8 cellular contexts compared by ENCODE assay signal in the genomic region with DNA sequence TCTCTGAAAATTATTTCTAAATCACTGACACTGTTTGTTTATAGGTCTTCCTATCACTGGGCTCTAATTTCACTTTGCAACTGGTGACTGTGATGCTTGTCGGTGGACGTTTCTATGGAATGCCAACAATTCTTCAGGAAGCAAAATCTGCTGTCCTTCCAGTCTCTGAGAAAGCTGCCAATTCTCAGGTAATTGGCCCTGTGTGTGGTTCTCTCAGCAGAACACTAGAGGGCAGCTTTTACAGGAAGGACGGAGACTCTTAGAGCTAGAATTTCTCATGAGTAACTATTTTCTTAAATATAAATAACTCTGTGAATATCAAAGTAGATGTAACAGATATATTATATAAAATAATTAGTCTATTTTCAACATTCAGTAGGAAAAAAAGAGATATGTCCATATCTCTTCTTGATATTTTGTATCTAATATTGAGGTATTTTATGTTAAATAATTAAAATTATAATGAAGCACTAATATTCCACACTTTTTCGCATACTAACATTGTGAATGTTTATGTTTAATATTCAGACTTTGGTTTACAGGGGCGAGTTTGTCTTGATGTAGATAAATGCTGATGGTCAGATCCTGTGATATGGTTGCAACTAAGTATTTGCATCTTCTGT.
DNase-seq lines count a peak whose midpoint lies in the region; ATAC-seq, FAIRE-seq and TF ChIP-seq lines count a peak whose summit lies in the region.

No MANE protein-coding gene starts in this region.

- peaks cover 3% of the 10 kb centered on the region for H3K4me1 Mint-ChIP-seq in progenitor cell of endocrine pancreas (ENCODE audit: low read depth)

- H3K27ac ChIP-seq in esophagus squamous epithelium = no peak overlapping the region

- H3K9me3 Mint-ChIP-seq in progenitor cell of endocrine pancreas (ENCODE audit: low read depth) = peaks cover 24% of the 10 kb centered on the region

- 20 to 24% methylated on average over 5 of the region's 5 CpGs for WGBS in esophagus squamous epithelium, 2 donors

- H3K36me3 ChIP-seq in esophagus squamous epithelium = no peaks in the 10 kb centered on the region

- TF ChIP-seq CTCF in esophagus squamous epithelium (IDR thresholded peaks at IDR 0.05) (peak in 5 of 6 experiments; percentile 45 to 66 (median 53)), progenitor cell of endocrine pancreas (IDR thresholded peaks at IDR 0.05; ENCODE audit: unreplicated experiment) (peak; percentile 84)

- no peak overlapping the region for H3K4me3 ChIP-seq in esophagus squamous epithelium

- FAIRE-seq in RCC 7860 (lab: Jason Lieb, UNC) = no peak

- no peaks in the 10 kb centered on the region for H3K27me3 Mint-ChIP-seq in progenitor cell of endocrine pancreas

- DNase-seq in SIG-M5 treated with dmso at 0.1 percent for 504 hours (lab: John Stamatoyannopoulos, UW; ENCODE audit: unreplicated experiment) (peak; percentile 36), SIG-M5 (lab: John Stamatoyannopoulos, UW) (no peak), RCC 7860 (ENCODE audit: low spot score) (peak; percentile 6), esophagus squamous epithelium (lab: John Stamatoyannopoulos, UW) (no peak), progenitor cell of endocrine pancreas (ENCODE audit: low spot score, unreplicated experiment) (no peak), cerebellar nuclear complex (lab: John Stamatoyannopoulos, UW) (no peak)

- no peaks in the 10 kb centered on the region for H3K9me3 ChIP-seq in esophagus squamous epithelium

- no peak overlapping the region for H3K4me3 Mint-ChIP-seq in progenitor cell of endocrine pancreas (ENCODE audit: low read depth)

- H3K36me3 Mint-ChIP-seq in progenitor cell of endocrine pancreas (ENCODE audit: insufficient read depth) = peaks cover 18% of the 10 kb centered on the region

- intact Hi-C loops in esophagus squamous epithelium (cut with DNase I) = loop anchor here (5.0 kb wide), 1 partner anchor 619 kb away; no protein-coding TSS in a partner anchor

- no peaks in the 10 kb centered on the region for H3K27me3 ChIP-seq in esophagus squamous epithelium

- no peaks in the 10 kb centered on the region for H3K4me1 ChIP-seq in esophagus squamous epithelium

- TF ChIP-seq POLR2A in esophagus squamous epithelium (IDR thresholded peaks at IDR 0.05) = no peak

- ATAC-seq in GM19372 (IDR thresholded peaks at IDR 0.05; ENCODE audit: low read depth, unreplicated experiment) (peak; percentile 85), HG03442 (IDR thresholded peaks at IDR 0.05; ENCODE audit: unreplicated experiment) (peak; percentile 89)

- no peak overlapping the region for H3K27ac Mint-ChIP-seq in progenitor cell of endocrine pancreas

Comparison
In these comparisons a context has a peak if more than half of its experiments do, and no peak if none do; other contexts are left out.
1. DNase-seq: peak in SIG-M5 treated with dmso at 0.1 percent for 504 hours (single experiment) and RCC 7860 (single experiment); none in SIG-M5 (single experiment), esophagus squamous epithelium (single experiment), progenitor cell of endocrine pancreas (single experiment) and cerebellar nuclear complex (0 of 2).